Comparison of ENCODE assay signal across 2 cellular contexts in genomic region chr12:12534975-12535374, GRCh38.
TF ChIP-seq lines count a peak whose summit lies in the region.

No MANE protein-coding gene starts in this region.

TF ChIP-seq in SK-N-SH, 30 proteins besides CTCF, POLR2A, EP300 and RAD21 (continued from another document):
- TF ChIP-seq USF2 (IDR thresholded peaks at IDR 0.05; ENCODE audit: borderline replicate concordance, low read depth, low read length), result no peak
- TF ChIP-seq FOXM1 (IDR thresholded peaks at IDR 0.05; ENCODE audit: low read depth), result no peak
- no peak for TF ChIP-seq ZBTB33 (IDR thresholded peaks at IDR 0.05; ENCODE audit: borderline replicate concordance, low read depth)
- no peak for TF ChIP-seq PBX3 (IDR thresholded peaks at IDR 0.05)
- no peak for TF ChIP-seq EZH2phosphoT487 (IDR thresholded peaks at IDR 0.05; ENCODE audit: borderline replicate concordance, low read depth)

TF ChIP-seq in SK-N-SH treated with all-trans-retinoic acid at 6 μM for 48 hours, 23 proteins besides CTCF, POLR2A, EP300 and RAD21 (continued from another document):
- no peak for TF ChIP-seq CSRNP3 (CRISPR knock-in tag; IDR thresholded peaks at IDR 0.05)
- no peak for TF ChIP-seq BACH2 (CRISPR knock-in tag; IDR thresholded peaks at IDR 0.05; ENCODE audit: borderline replicate concordance)
- no peak for TF ChIP-seq ZC3H10 (CRISPR knock-in tag; IDR thresholded peaks at IDR 0.05)
- no peak for TF ChIP-seq SNAI2 (CRISPR knock-in tag; IDR thresholded peaks at IDR 0.05)
- TF ChIP-seq RARB (CRISPR knock-in tag; IDR thresholded peaks at IDR 0.05), result no peak
- TF ChIP-seq ESRRG (CRISPR knock-in tag; IDR thresholded peaks at IDR 0.05), result no peak
- TF ChIP-seq PATZ1 (CRISPR knock-in tag; IDR thresholded peaks at IDR 0.05; ENCODE audit: borderline replicate concordance), result no peak
- TF ChIP-seq POU6F1 (CRISPR knock-in tag; IDR thresholded peaks at IDR 0.05; ENCODE audit: borderline replicate concordance, low read depth), result no peak
- no peak for TF ChIP-seq TSHZ2 (CRISPR knock-in tag; IDR thresholded peaks at IDR 0.05)
- no peak for TF ChIP-seq ISL1 (CRISPR knock-in tag; IDR thresholded peaks at IDR 0.05)
- no peak for TF ChIP-seq ZFP3 (CRISPR knock-in tag; IDR thresholded peaks at IDR 0.05)
- TF ChIP-seq ZFP30 (CRISPR knock-in tag; IDR thresholded peaks at IDR 0.05), result no peak
- TF ChIP-seq PPARA (CRISPR knock-in tag; IDR thresholded peaks at IDR 0.05; ENCODE audit: borderline replicate concordance), result no peak
TF ChIP-seq in SK-N-SH treated with all-trans-retinoic acid at 6 μM for 48 hours: peak in this region for 0.
